ENCODE assay signal across 33 cellular contexts in genomic region chr13:28349901-28350654, GRCh38.
DNase-seq lines count a peak whose midpoint lies in the region; ATAC-seq, FAIRE-seq and TF ChIP-seq lines count a peak whose summit lies in the region.
"Had no signal": no experiment of that assay in that cellular context is flagged by ENCODE, and none has a peak within 500 bp of the region (broad histone marks: within the 10 kb centered on the region; RNA-seq: fewer than 3 reads in every experiment).

No MANE protein-coding gene starts in this region.

- H4K12ac ChIP-seq in trophoblast cell (ENCODE audit: low read depth, low read length) = no peak overlapping the region

- H3K27ac ChIP-seq in GM23338 (ENCODE audit: low read depth) (0 out of 2 replicates have a peak overlapping the region, but pooled peaks have one; percentile 53), astrocyte (ENCODE audit: low read depth, low read length) (no peak overlapping the region), trophoblast cell (ENCODE audit: low read depth, low read length) (peak overlapping the region; percentile 39)
- H3K27ac ChIP-seq: foreskin keratinocyte, neural progenitor cell, parathyroid adenoma, Peyer's patch, spleen, thyroid gland, WERI-Rb-1 had no signal

- H3K4me1 ChIP-seq in GM23338 (ENCODE audit: insufficient read depth) (peaks cover 23% of the 10 kb centered on the region), astrocyte (ENCODE audit: insufficient read depth, low read length) (peaks cover 8% of the 10 kb centered on the region), trophoblast cell (ENCODE audit: control insufficient read depth in 1 of 2, insufficient read depth in 2 of 2, low read length in 2 of 2) (peaks cover 12 to 21% of the 10 kb centered on the region in 2 experiments)
- H3K4me1 ChIP-seq: foreskin keratinocyte, neural progenitor cell, parathyroid adenoma, Peyer's patch had no signal

- H3K36me3 Mint-ChIP-seq in GM23338 (ENCODE audit: low read depth) (peaks cover 3% of the 10 kb centered on the region; the same call in 2 of the 3 replicates), astrocyte (ENCODE audit: low read depth, unreplicated experiment) (no peaks in the 10 kb centered on the region)
- H3K36me3 Mint-ChIP-seq in activated CD4-positive, alpha-beta T cell treated with anti-CD3 and anti-CD28 coated beads, Interleukin-2, amount 10 ng/mL, durations not matched to agents 24 days and 14 days (ENCODE audit: low read depth) = peaks cover under 1% of the 10 kb centered on the region
- H3K36me3 Mint-ChIP-seq: activated naive CD8-positive, alpha-beta T cell; CD4-positive, alpha-beta memory T cell; neural progenitor cell had no signal

- DNase-seq in GM23338 (ENCODE audit: low spot score) (no peak), astrocyte (ENCODE audit: low read depth) (no peak), left cardiac atrium (peak; percentile 56), trophoblast cell (no peak), mesenteric fat pad (ENCODE audit: low spot score) (no peak)
- DNase-seq in activated CD4-positive, alpha-beta T cell treated with anti-CD3 and anti-CD28 coated beads, Interleukin-2, amount 10 ng/mL, durations not matched to agents 24 days and 14 days = no peak
- DNase-seq: activated CD4-positive, alpha-beta T cell treated with anti-CD3 and anti-CD28 coated beads, Interleukin-2, amount 10 ng/mL, durations not matched to agents 7 days and 5 days; activated effector memory CD4-positive, alpha-beta T cell treated with anti-CD3 and anti-CD28 coated beads, Interleukin-2, amount 50 U/mL, for 16 hours; anterior cingulate cortex; CD4-positive, alpha-beta memory T cell; cortex of kidney; effector memory CD8-positive, alpha-beta T cell; foreskin keratinocyte; head of caudate nucleus; mammary epithelial cell; MM.1S; NCI-H2029 treated with DMSO at 0.1 percent for 48 hours; NCI-H526 treated with DMSO at 0.1 percent for 48 hours; Peyer's patch; SIG-M5; spleen; stimulated activated CD4-positive, alpha-beta T cell treated with anti-CD3 and anti-CD28 coated beads, Interleukin-2, amount 100 ng/mL, for 24 hours; T1000; thyroid gland; WERI-Rb-1 had no signal

- intact Hi-C loops in left cardiac atrium (cut with DNase I) = loop anchor here in 1 of 2 donors (10.0 kb wide), 1 partner anchor 55 kb away; no protein-coding TSS in a partner anchor
- intact Hi-C loops in activated CD4-positive, alpha-beta T cell treated with anti-CD3 and anti-CD28 coated beads, Interleukin-2, amount 10 ng/mL, durations not matched to agents 24 days and 14 days (cut with micrococcal nuclease) = no loop called here

- peaks cover 5% of the 10 kb centered on the region for H3K27me3 Mint-ChIP-seq in GM23338 (ENCODE audit: insufficient read depth, low read depth, poor library complexity)
- H3K27me3 Mint-ChIP-seq in astrocyte (ENCODE audit: low read depth, unreplicated experiment) = no peaks in the 10 kb centered on the region
- peaks cover 7% of the 10 kb centered on the region for H3K27me3 Mint-ChIP-seq in activated CD4-positive, alpha-beta T cell treated with anti-CD3 and anti-CD28 coated beads, Interleukin-2, amount 10 ng/mL, durations not matched to agents 24 days and 14 days
- H3K27me3 Mint-ChIP-seq: activated naive CD8-positive, alpha-beta T cell had no signal

- H3K9me3 ChIP-seq in astrocyte (ENCODE audit: insufficient read depth, low read depth, low read length) (no peaks in the 10 kb centered on the region), trophoblast cell (ENCODE audit: insufficient read depth, low read depth, low read length) (no peaks in the 10 kb centered on the region)
- H3K9me3 ChIP-seq: Peyer's patch, spleen, thyroid gland had no signal

- no peak overlapping the region for H3K4me3 ChIP-seq in GM23338
- no peak overlapping the region for H3K4me3 ChIP-seq in astrocyte (ENCODE audit: insufficient read depth, low read depth, low read length)
- no peak overlapping the region for H3K4me3 ChIP-seq in trophoblast cell (ENCODE audit: low read depth, low read length)
- H3K4me3 ChIP-seq: neural progenitor cell, Peyer's patch, spleen, thyroid gland had no signal

- H2BK5ac ChIP-seq in trophoblast cell (ENCODE audit: low read depth, low read length, poor library complexity) = peak overlapping the region; percentile 12

- no peaks in the 10 kb centered on the region for H3F3A ChIP-seq in GM23338 (replicated peaks; ENCODE audit: low read depth)

- H3K23ac ChIP-seq in trophoblast cell (ENCODE audit: low read length) = no peak overlapping the region

- H3K9ac ChIP-seq in astrocyte (ENCODE audit: low read length) (no peak overlapping the region), trophoblast cell (ENCODE audit: low read length) (no peak overlapping the region)
- H3K9ac ChIP-seq: neural progenitor cell, parathyroid adenoma had no signal

- no peak overlapping the region for H3K4me3 Mint-ChIP-seq in GM23338
- H3K4me3 Mint-ChIP-seq in astrocyte (ENCODE audit: unreplicated experiment) = no peak overlapping the region
- H3K4me3 Mint-ChIP-seq in activated CD4-positive, alpha-beta T cell treated with anti-CD3 and anti-CD28 coated beads, Interleukin-2, amount 10 ng/mL, durations not matched to agents 24 days and 14 days = no peak overlapping the region
- H3K4me3 Mint-ChIP-seq: activated CD4-positive, alpha-beta T cell treated with anti-CD3 and anti-CD28 coated beads, Interleukin-2, amount 10 ng/mL, durations not matched to agents 7 days and 5 days; activated naive CD8-positive, alpha-beta T cell; CD4-positive, alpha-beta memory T cell; effector memory CD8-positive, alpha-beta T cell; neural progenitor cell had no signal

- peak overlapping the region; percentile 1 for H4K8ac ChIP-seq in trophoblast cell (ENCODE audit: low read depth, low read length)

- H3K27ac Mint-ChIP-seq in GM23338 (no peak overlapping the region), astrocyte (ENCODE audit: unreplicated experiment) (peak overlapping the region; percentile 23)
- no peak overlapping the region for H3K27ac Mint-ChIP-seq in activated CD4-positive, alpha-beta T cell treated with anti-CD3 and anti-CD28 coated beads, Interleukin-2, amount 10 ng/mL, durations not matched to agents 24 days and 14 days
- H3K27ac Mint-ChIP-seq: activated CD4-positive, alpha-beta T cell treated with anti-CD3 and anti-CD28 coated beads, Interleukin-2, amount 10 ng/mL, durations not matched to agents 7 days and 5 days; activated naive CD8-positive, alpha-beta T cell; CD4-positive, alpha-beta memory T cell; effector memory CD8-positive, alpha-beta T cell; neural progenitor cell had no signal

- H2AFZ ChIP-seq in GM23338 = no peak overlapping the region
- H2AFZ ChIP-seq in astrocyte (ENCODE audit: low read depth, low read length) = no peak overlapping the region
- no peak overlapping the region for H2AFZ ChIP-seq in trophoblast cell (ENCODE audit: insufficient read depth, low read length, poor library complexity)
- H2AFZ ChIP-seq: neural progenitor cell, parathyroid adenoma had no signal

- peaks cover 18% of the 10 kb centered on the region for H3K4me1 Mint-ChIP-seq in GM23338
- peaks cover 37% of the 10 kb centered on the region for H3K4me1 Mint-ChIP-seq in astrocyte (ENCODE audit: low read depth, unreplicated experiment)
- peaks cover 22% of the 10 kb centered on the region for H3K4me1 Mint-ChIP-seq in activated CD4-positive, alpha-beta T cell treated with anti-CD3 and anti-CD28 coated beads, Interleukin-2, amount 10 ng/mL, durations not matched to agents 24 days and 14 days

- no peaks in the 10 kb centered on the region for H3K9me2 ChIP-seq in GM23338 (ENCODE audit: insufficient read depth)

- H3K79me2 ChIP-seq in GM23338 (replicated peaks; ENCODE audit: insufficient read depth) (no peaks in the 10 kb centered on the region), astrocyte (ENCODE audit: insufficient read depth, low read length) (no peaks in the 10 kb centered on the region), trophoblast cell (ENCODE audit: control insufficient read depth, insufficient read depth, low read length, poor library complexity) (no peaks in the 10 kb centered on the region)
- H3K79me2 ChIP-seq: parathyroid adenoma had no signal

- peak overlapping the region; percentile 72 for H2BK120ac ChIP-seq in trophoblast cell (ENCODE audit: insufficient read depth, low read length, poor library complexity)

- no peak overlapping the region for H3K4me2 ChIP-seq in GM23338
- no peak overlapping the region for H3K4me2 ChIP-seq in astrocyte (ENCODE audit: low read length)
- no peak overlapping the region for H3K4me2 ChIP-seq in trophoblast cell (ENCODE audit: low read length)
- H3K4me2 ChIP-seq: neural progenitor cell had no signal

- 0 out of 2 replicates have a peak, but pooled peaks cover 3% of the 10 kb centered on the region for H4K20me1 ChIP-seq in GM23338 (replicated peaks; ENCODE audit: insufficient read depth)
- H4K20me1 ChIP-seq in astrocyte (ENCODE audit: insufficient read depth, low read length) = no peaks in the 10 kb centered on the region

- H3K4ac ChIP-seq in trophoblast cell (ENCODE audit: low read depth, low read length) = no peak overlapping the region

- H3K79me1 ChIP-seq in trophoblast cell (ENCODE audit: low read length) = peaks cover 21% of the 10 kb centered on the region

- no peaks in the 10 kb centered on the region for H3K27me3 ChIP-seq in GM23338 (ENCODE audit: insufficient read depth)
- peaks cover 4% of the 10 kb centered on the region for H3K27me3 ChIP-seq in astrocyte (ENCODE audit: insufficient read depth, low read length)
- no peaks in the 10 kb centered on the region for H3K27me3 ChIP-seq in trophoblast cell (ENCODE audit: insufficient read depth, low read length)
- H3K27me3 ChIP-seq: neural progenitor cell, Peyer's patch, thyroid gland had no signal

- H3K18ac ChIP-seq in trophoblast cell (ENCODE audit: low read length) = peak overlapping the region; percentile 26

- peak overlapping the region; percentile 28 for H3K14ac ChIP-seq in trophoblast cell (ENCODE audit: low read length)

- H2AK5ac ChIP-seq in trophoblast cell (ENCODE audit: low read length) = no peak overlapping the region

- no CpG with 5 or more reads among the region's 8 CpGs for WGBS in trophoblast cell (ENCODE audit: extremely low coverage, insufficient coverage, insufficient read length)

- H3K36me3 ChIP-seq in GM23338 (ENCODE audit: insufficient read depth) (no peaks in the 10 kb centered on the region), astrocyte (ENCODE audit: insufficient read depth, low read length) (no peaks in the 10 kb centered on the region), trophoblast cell (ENCODE audit: control insufficient read depth in 1 of 2, insufficient read depth in 2 of 2, low read length in 2 of 2) (no peaks in the 10 kb centered on the region)
- H3K36me3 ChIP-seq: neural progenitor cell, Peyer's patch, spleen, thyroid gland, WERI-Rb-1 had no signal

- no peak for ATAC-seq in GM23338
- peak; percentile 92 for ATAC-seq in left cardiac atrium
- ATAC-seq in GM19463 (IDR thresholded peaks at IDR 0.05; ENCODE audit: unreplicated experiment) = no peak
- no peak for ATAC-seq in GM21717 (IDR thresholded peaks at IDR 0.05; ENCODE audit: unreplicated experiment)
- ATAC-seq: effector memory CD8-positive, alpha-beta T cell; esophagus mucosa; foreskin keratinocyte had no signal

- no peak for TF ChIP-seq CTCF in GM23338 (conservative IDR thresholded peaks at IDR 0.05; ENCODE audit: low read depth in 2 of 2)
- no peak for TF ChIP-seq CTCF in astrocyte (IDR thresholded peaks at IDR 0.05; ENCODE audit: insufficient read depth, low read depth, low read length)

- no peaks in the 10 kb centered on the region for H3K9me3 Mint-ChIP-seq in GM23338
- no peaks in the 10 kb centered on the region for H3K9me3 Mint-ChIP-seq in astrocyte (ENCODE audit: unreplicated experiment)
- peaks cover under 1% of the 10 kb centered on the region for H3K9me3 Mint-ChIP-seq in activated CD4-positive, alpha-beta T cell treated with anti-CD3 and anti-CD28 coated beads, Interleukin-2, amount 10 ng/mL, durations not matched to agents 24 days and 14 days
- H3K9me3 Mint-ChIP-seq: CD4-positive, alpha-beta memory T cell; effector memory CD8-positive, alpha-beta T cell; neural progenitor cell had no signal

- peak overlapping the region; percentile 67 for H2BK12ac ChIP-seq in trophoblast cell (ENCODE audit: low read length)

- peak overlapping the region; percentile 52 for H4K91ac ChIP-seq in trophoblast cell (ENCODE audit: low read depth, low read length)

- no peak for FAIRE-seq in astrocyte (lab: Jason Lieb, UNC)
- FAIRE-seq: GM19239, H54 had no signal

Comparison
In these comparisons a context has a peak if more than half of its experiments do, and no peak if none do; other contexts are left out.
1. ATAC-seq: peak in left cardiac atrium (2 of 2); none in GM23338 (single experiment), GM19463 (single experiment) and GM21717 (single experiment).